8 cellular contexts compared by ENCODE assay signal in the genomic region with DNA sequence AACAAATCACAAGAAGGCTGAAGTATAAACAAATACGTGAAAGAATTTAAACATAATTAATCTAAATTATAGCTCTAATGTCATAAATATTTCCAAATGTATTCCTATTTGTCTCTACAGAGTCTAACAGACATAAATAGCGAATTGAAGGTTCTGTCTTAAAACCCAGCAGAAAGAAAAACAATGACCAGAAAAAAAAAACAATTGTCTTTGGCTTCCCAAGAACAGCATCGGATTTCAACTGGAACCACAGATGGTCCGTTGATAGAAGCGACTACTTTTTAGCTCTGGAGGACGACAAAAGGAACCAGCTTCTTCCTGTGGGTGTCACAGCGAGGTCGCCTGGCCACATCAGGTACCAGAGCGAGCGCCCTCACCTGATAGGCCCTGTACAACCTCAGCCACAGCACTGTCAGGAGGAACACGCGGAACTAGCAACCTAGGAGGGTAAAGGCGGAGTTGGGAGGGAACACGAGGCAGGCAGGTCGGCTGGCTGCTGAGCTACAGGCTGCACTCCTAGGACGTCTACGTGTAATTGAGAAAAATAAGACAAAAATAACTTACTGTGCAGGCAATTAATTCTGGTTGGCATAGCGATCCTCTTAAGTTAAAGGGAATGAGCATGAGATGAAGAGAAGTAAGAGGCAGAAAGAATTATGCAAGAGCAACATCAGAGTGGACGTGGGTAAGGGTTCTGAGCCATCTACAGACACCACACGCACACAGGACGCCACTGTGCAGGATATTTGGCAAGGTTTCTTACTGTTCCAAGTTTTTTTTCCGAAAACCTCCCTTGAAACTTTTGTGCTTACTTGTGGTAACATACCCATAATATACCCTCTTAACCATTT. TPM values are rescaled to one million over a fixed set of nuclear protein-coding genes. Genes with fewer than 3 reads are reported as not detected.
DNase-seq lines count a peak whose midpoint lies in the region; ATAC-seq and TF ChIP-seq lines count a peak whose summit lies in the region.

No MANE protein-coding gene starts in this region.

- H3K9ac ChIP-seq in parathyroid adenoma = no peak overlapping the region

- peaks cover 15% of the 10 kb centered on the region for H3K4me1 Mint-ChIP-seq in HFFc6 (ENCODE audit: low read depth)

- peaks cover 16% of the 10 kb centered on the region; the same call in 1 of the 2 replicates for H3K36me3 Mint-ChIP-seq in HFFc6 (ENCODE audit: low read depth)

- H3K4me3 ChIP-seq in adrenal gland (no peak overlapping the region), parathyroid adenoma (ENCODE audit: low read depth, low read length) (no peak overlapping the region)

- no peak overlapping the region for H3K27ac Mint-ChIP-seq in HFFc6

- H3K9me3 ChIP-seq in adrenal gland (replicated peaks in 1 of 3) = no peaks in the 10 kb centered on the region
- H3K9me3 ChIP-seq in parathyroid adenoma (ENCODE audit: control insufficient read depth, low read length) = no peaks in the 10 kb centered on the region

- H3K9me3 Mint-ChIP-seq in HFFc6 = no peaks in the 10 kb centered on the region

- no peak for TF ChIP-seq POLR2A in adrenal gland (IDR thresholded peaks at IDR 0.05)

- peaks cover 3 to 7% of the 10 kb centered on the region in 2 donors for H3K4me1 ChIP-seq in adrenal gland (replicated peaks in 1 of 2)
- H3K4me1 ChIP-seq in parathyroid adenoma = peaks cover 7% of the 10 kb centered on the region

- no peaks in the 10 kb centered on the region for H3K79me2 ChIP-seq in parathyroid adenoma

- H3K27ac ChIP-seq in adrenal gland (peak overlapping the region in 3 of 5 donors; percentile 6 to 92 (median 67)), parathyroid adenoma (peak overlapping the region; percentile 72)

- H2AFZ ChIP-seq in parathyroid adenoma = no peak overlapping the region

- H3K36me3 ChIP-seq in adrenal gland (replicated peaks in 1 of 2) (peaks cover 0 to 93% of the 10 kb centered on the region in 2 donors), parathyroid adenoma (ENCODE audit: control insufficient read depth, insufficient read depth, low read length) (no peaks in the 10 kb centered on the region)

- WGBS in adrenal gland, 4 donors = 58 to 61% (median 61%) methylated on average over 22 of the region's 22 CpGs

- TF ChIP-seq CTCF in adrenal gland (IDR thresholded peaks at IDR 0.05) = no peak
- TF ChIP-seq CTCF in parathyroid adenoma (IDR thresholded peaks at IDR 0.05) = peak; percentile 11
- TF ChIP-seq CTCF in HFFc6 (IDR thresholded peaks at IDR 0.05) = no peak

- intact Hi-C loops in adrenal gland (cut with DNase I) = no loop called here

- H3K27me3 Mint-ChIP-seq in HFFc6 (ENCODE audit: insufficient read depth) = peaks cover 2% of the 10 kb centered on the region; the same call in 1 of the 2 replicates

- H3K27me3 ChIP-seq in adrenal gland (no peaks in the 10 kb centered on the region), parathyroid adenoma (ENCODE audit: control insufficient read depth, insufficient read depth, low read length) (no peaks in the 10 kb centered on the region)

- peak overlapping the region; percentile 50 for H3K4me2 ChIP-seq in parathyroid adenoma (ENCODE audit: low read length)

- no peak overlapping the region for H3K4me3 Mint-ChIP-seq in HFFc6

- ATAC-seq in HG03108 (IDR thresholded peaks at IDR 0.05; ENCODE audit: unreplicated experiment) (no peak), HG03565 (IDR thresholded peaks at IDR 0.05; ENCODE audit: unreplicated experiment) (no peak)

- DNase-seq in ELF-1 (ENCODE audit: low read depth, low spot score) = peak; percentile 49
- peak in 3 of 5 donors; percentile 25 to 39 (median 33) for DNase-seq in T-helper 1 cell
- no peak for DNase-seq in adrenal gland
- DNase-seq in middle frontal gyrus (ENCODE audit: extremely low spot score, low spot score) = no peak
- DNase-seq in HFFc6 = no peak

RNA-seq across cellular contexts. Expression of gene PRDM15, which starts 16.7 kb away (rescaled TPM):
- 1 to 10 TPM; 3.4 to 6.7 (median 4.0) TPM for total RNA-seq in adrenal gland
- polyA plus RNA-seq in adrenal gland = 1 to 10 TPM; 2.9 to 6.4 (median 3.5) TPM
- total RNA-seq in HFFc6 (2021; fragmentation: NEBNext Ultra II Directional; extraction: Animal tissue kit (Norgen Biotek cat#: 25700)) = 1 to 10 TPM; 3.4 to 4.9 (median 4.0) TPM

RNA-seq across cellular contexts. Expression of gene C2CD2, which starts 58.0 kb away (rescaled TPM):
- 100 to 1,000 TPM; 233 to 439 (median 302) TPM for total RNA-seq in adrenal gland
- polyA plus RNA-seq in adrenal gland = 100 to 1,000 TPM; 175 to 284 (median 180) TPM
- total RNA-seq in HFFc6 (2021; fragmentation: NEBNext Ultra II Directional; extraction: Animal tissue kit (Norgen Biotek cat#: 25700)) = 10 to 100 TPM; 14.4 to 19.9 (median 17.2) TPM

Comparison
In these comparisons a context has a peak if more than half of its experiments do, and no peak if none do; other contexts are left out.
1. DNase-seq: peak in ELF-1 (single experiment) and T-helper 1 cell (3 of 5); none in adrenal gland (0 of 7), middle frontal gyrus (single experiment) and HFFc6 (single experiment).
2. RNA of gene C2CD2, which starts 58.0 kb away (total RNA-seq): 233 to 439 TPM in adrenal gland; 14.4 to 19.9 TPM in HFFc6; every median in the first group is over 10 times any median in the second.